ENCODE assay signal across 8 cellular contexts in genomic region chr17:10156579-10157488, GRCh38. TPM values are rescaled to one million over a fixed set of nuclear protein-coding genes. Genes with fewer than 3 reads are reported as not detected.
DNase-seq lines count a peak whose midpoint lies in the region; ATAC-seq and TF ChIP-seq lines count a peak whose summit lies in the region.

No MANE protein-coding gene starts in this region.

- peaks cover 9% of the 10 kb centered on the region; the same call in 1 of the 2 replicates for H3F3A ChIP-seq in GM23248 (ENCODE audit: insufficient read depth)

- H3K9me2 ChIP-seq in GM23248 (ENCODE audit: insufficient read depth), result no peaks in the 10 kb centered on the region

- H2AFZ ChIP-seq in GM23248, result peak overlapping the region; percentile 54

- 0 out of 2 replicates have a peak overlapping the region, but pooled peaks have one; percentile 2 for H3K27ac ChIP-seq in GM23248
- H3K27ac ChIP-seq in upper lobe of left lung, result peak overlapping the region; percentile 66 to 72 (median 68)

- ATAC-seq in upper lobe of left lung (ENCODE audit: low FRiP score in 2 of 2), result peak; percentile 84

- H3K4me3 ChIP-seq in GM23248 (no peak overlapping the region; the same call in 1 of the 2 replicates), upper lobe of left lung (no peak overlapping the region)

- no peak for TF ChIP-seq CTCF in upper lobe of left lung (IDR thresholded peaks at IDR 0.05)

- no peaks in the 10 kb centered on the region for H3K79me2 ChIP-seq in GM23248 (ENCODE audit: insufficient read depth)

- H3K4me2 ChIP-seq in GM23248 (ENCODE audit: unreplicated experiment), result peak overlapping the region; percentile 30

- WGBS in GM23248 (ENCODE audit: low coverage in 1 of 2, low lambda C conversion rate in 2 of 2, missing lambda C conversion rate in 2 of 2), 2 experiments, result 34 to 36% methylated on average over 14 of the region's 14 CpGs
- WGBS in upper lobe of left lung, 2 donors, result 42 to 56% methylated on average over 13 to 14 of the region's 14 CpGs

- H3K36me3 ChIP-seq in GM23248 (ENCODE audit: low read depth) (no peaks in the 10 kb centered on the region), upper lobe of left lung (no peaks in the 10 kb centered on the region)

- no peaks in the 10 kb centered on the region for H4K20me1 ChIP-seq in GM23248 (ENCODE audit: insufficient read depth)

- DNase-seq in GM23248, result peak; percentile 35
- DNase-seq in NOMO-1 treated with DMSO at 0.1 percent for 48 hours (lab: John Stamatoyannopoulos, UW; ENCODE audit: unreplicated experiment), result peak; percentile 98
- DNase-seq in left kidney (ENCODE audit: low read depth, low spot score), result peak; percentile 48
- DNase-seq in upper lobe of left lung, result peak in 1 of 2 donors; percentile 83
- DNase-seq in NCI-H526 treated with DMSO at 0.1 percent for 48 hours (lab: John Stamatoyannopoulos, UW), result no peak
- DNase-seq in NCI-H1105 treated with DMSO at 0.1 percent for 48 hours (lab: John Stamatoyannopoulos, UW), result no peak
- DNase-seq in activated naive CD4-positive, alpha-beta T cell treated with Interleukin-2 at 50 U/mL for 16 hours, result no peak

- H3K9me3 ChIP-seq in GM23248 (ENCODE audit: low read depth) (no peaks in the 10 kb centered on the region), upper lobe of left lung (no peaks in the 10 kb centered on the region)

- peaks cover 21% of the 10 kb centered on the region for H3K4me1 ChIP-seq in GM23248 (ENCODE audit: insufficient read depth)
- peaks cover 5 to 15% (median 8%) of the 10 kb centered on the region in 4 donors for H3K4me1 ChIP-seq in upper lobe of left lung

- in situ Hi-C loops in GM23248 (cut with MboI), result no loop called here

- H3K9ac ChIP-seq in GM23248, result 0 out of 2 replicates have a peak overlapping the region, but pooled peaks have one; percentile 3

- TF ChIP-seq EP300 in upper lobe of left lung (IDR thresholded peaks at IDR 0.05), result peak in 1 of 4 donors; percentile 5

- TF ChIP-seq POLR2A in GM15510 (IDR thresholded peaks at IDR 0.05; ENCODE audit: borderline replicate concordance, extremely low read depth, insufficient read length) (peak; percentile 50), upper lobe of left lung (IDR thresholded peaks at IDR 0.05) (peak in 1 of 4 donors; percentile 59)

- H3K27me3 ChIP-seq in GM23248 (replicated peaks; ENCODE audit: insufficient read depth) (no peaks in the 10 kb centered on the region), upper lobe of left lung (no peaks in the 10 kb centered on the region)

RNA-seq across cellular contexts. Expression of gene GAS7, which starts 41.6 kb away (rescaled TPM):
- total RNA-seq in GM23248 (2014; rRNA removed; shearing (Covaris generic)), result 13.4 and 15.0 TPM in 2 replicates
- polyA plus RNA-seq in GM23248 (2016; fragmentation: Nextera tagmentation; extraction: Ambion mirVana), result 6.7 TPM in 2 replicates
- 10 to 100 TPM; 19.9 to 87.1 (median 41.5) TPM for total RNA-seq in upper lobe of left lung

Comparison
In these comparisons a context has a peak if more than half of its experiments do, and no peak if none do; other contexts are left out.
1. DNase-seq: peak in GM23248 (single experiment), NOMO-1 treated with DMSO at 0.1 percent for 48 hours (single experiment) and left kidney (single experiment); none in NCI-H526 treated with DMSO at 0.1 percent for 48 hours (single experiment), NCI-H1105 treated with DMSO at 0.1 percent for 48 hours (single experiment) and activated naive CD4-positive, alpha-beta T cell treated with Interleukin-2 at 50 U/mL for 16 hours (single experiment).